1 cellular context compared by ENCODE assay signal in genomic region chr6:53794073-53794719, GRCh38.
TF ChIP-seq lines count a peak whose summit lies in the region.

No MANE protein-coding gene starts in this region.

TF ChIP-seq in HEK293, 187 proteins besides CTCF, POLR2A, EP300 and RAD21 (continued from another document):
- TF ChIP-seq PRDM10 (tag by site-specific recombination; IDR thresholded peaks at IDR 0.05) (peak; percentile 97), ZNF501 (tag by site-specific recombination; IDR thresholded peaks at IDR 0.05) (no peak; the same call in 1 of the 2 replicates), OSR2 (tag by site-specific recombination; IDR thresholded peaks at IDR 0.05) (0 out of 2 replicates have a peak, but pooled peaks have one; percentile 35), FEZF1 (tag by site-specific recombination; IDR thresholded peaks at IDR 0.05) (peak; percentile 87), ZNF654 (tag by site-specific recombination; IDR thresholded peaks at IDR 0.05; ENCODE audit: low read depth) (0 out of 2 replicates have a peak, but pooled peaks have one; percentile 9), ZNF266 (tag by site-specific recombination; IDR thresholded peaks at IDR 0.05; ENCODE audit: low read depth) (no peak), ZBTB11 (tag by site-specific recombination; conservative IDR thresholded peaks at IDR 0.05; ENCODE audit: low read depth) (peak; percentile 64; the same call in 1 of the 2 replicates), HOXC10 (CRISPR knock-in tag; IDR thresholded peaks at IDR 0.05) (no peak), ZNF341 (tag by site-specific recombination; IDR thresholded peaks at IDR 0.05; ENCODE audit: low read depth) (peak; percentile 84), ZSCAN5A (tag by site-specific recombination; IDR thresholded peaks at IDR 0.05) (0 out of 2 replicates have a peak, but pooled peaks have one; percentile 29), ZBTB1 (tag by site-specific recombination; IDR thresholded peaks at IDR 0.05) (no peak)
- TF ChIP-seq, protein P1, sequence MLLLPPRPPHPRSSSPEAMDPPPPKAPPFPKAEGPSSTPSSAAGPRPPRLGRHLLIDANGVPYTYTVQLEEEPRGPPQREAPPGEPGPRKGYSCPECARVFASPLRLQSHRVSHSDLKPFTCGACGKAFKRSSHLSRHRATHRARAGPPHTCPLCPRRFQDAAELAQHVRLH (tag by site-specific recombination; IDR thresholded peaks at IDR 0.05) = 0 out of 2 replicates have a peak, but pooled peaks have one; percentile 38
- TF ChIP-seq, protein P2, sequence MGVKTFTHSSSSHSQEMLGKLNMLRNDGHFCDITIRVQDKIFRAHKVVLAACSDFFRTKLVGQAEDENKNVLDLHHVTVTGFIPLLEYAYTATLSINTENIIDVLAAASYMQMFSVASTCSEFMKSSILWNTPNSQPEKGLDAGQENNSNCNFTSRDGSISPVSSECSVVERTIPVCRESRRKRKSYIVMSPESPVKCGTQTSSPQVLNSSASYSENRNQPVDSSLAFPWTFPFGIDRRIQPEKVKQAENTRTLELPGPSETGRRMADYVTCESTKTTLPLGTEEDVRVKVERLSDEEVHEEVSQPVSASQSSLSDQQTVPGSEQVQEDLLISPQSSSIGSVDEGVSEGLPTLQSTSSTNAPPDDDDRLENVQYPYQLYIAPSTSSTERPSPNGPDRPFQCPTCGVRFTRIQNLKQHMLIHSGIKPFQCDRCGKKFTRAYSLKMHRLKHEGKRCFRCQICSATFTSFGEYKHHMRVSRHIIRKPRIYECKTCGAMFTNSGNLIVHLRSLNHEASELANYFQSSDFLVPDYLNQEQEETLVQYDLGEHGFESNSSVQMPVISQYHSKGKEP (tag by site-specific recombination; IDR thresholded peaks at IDR 0.05) = peak; percentile 91
- TF ChIP-seq, protein P3, sequence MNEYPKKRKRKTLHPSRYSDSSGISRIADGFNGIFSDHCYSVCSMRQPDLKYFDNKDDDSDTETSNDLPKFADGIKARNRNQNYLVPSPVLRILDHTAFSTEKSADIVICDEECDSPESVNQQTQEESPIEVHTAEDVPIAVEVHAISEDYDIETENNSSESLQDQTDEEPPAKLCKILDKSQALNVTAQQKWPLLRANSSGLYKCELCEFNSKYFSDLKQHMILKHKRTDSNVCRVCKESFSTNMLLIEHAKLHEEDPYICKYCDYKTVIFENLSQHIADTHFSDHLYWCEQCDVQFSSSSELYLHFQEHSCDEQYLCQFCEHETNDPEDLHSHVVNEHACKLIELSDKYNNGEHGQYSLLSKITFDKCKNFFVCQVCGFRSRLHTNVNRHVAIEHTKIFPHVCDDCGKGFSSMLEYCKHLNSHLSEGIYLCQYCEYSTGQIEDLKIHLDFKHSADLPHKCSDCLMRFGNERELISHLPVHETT (tag by site-specific recombination; IDR thresholded peaks at IDR 0.05) = peak; percentile 64; the same call in 1 of the 2 replicates
- TF ChIP-seq, protein P4, sequence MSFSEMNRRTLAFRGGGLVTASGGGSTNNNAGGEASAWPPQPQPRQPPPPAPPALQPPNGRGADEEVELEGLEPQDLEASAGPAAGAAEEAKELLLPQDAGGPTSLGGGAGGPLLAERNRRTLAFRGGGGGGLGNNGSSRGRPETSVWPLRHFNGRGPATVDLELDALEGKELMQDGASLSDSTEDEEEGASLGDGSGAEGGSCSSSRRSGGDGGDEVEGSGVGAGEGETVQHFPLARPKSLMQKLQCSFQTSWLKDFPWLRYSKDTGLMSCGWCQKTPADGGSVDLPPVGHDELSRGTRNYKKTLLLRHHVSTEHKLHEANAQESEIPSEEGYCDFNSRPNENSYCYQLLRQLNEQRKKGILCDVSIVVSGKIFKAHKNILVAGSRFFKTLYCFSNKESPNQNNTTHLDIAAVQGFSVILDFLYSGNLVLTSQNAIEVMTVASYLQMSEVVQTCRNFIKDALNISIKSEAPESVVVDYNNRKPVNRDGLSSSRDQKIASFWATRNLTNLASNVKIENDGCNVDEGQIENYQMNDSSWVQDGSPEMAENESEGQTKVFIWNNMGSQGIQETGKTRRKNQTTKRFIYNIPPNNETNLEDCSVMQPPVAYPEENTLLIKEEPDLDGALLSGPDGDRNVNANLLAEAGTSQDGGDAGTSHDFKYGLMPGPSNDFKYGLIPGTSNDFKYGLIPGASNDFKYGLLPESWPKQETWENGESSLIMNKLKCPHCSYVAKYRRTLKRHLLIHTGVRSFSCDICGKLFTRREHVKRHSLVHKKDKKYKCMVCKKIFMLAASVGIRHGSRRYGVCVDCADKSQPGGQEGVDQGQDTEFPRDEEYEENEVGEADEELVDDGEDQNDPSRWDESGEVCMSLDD (tag by site-specific recombination; IDR thresholded peaks at IDR 0.05) = peak; percentile 55; the same call in 1 of the 2 replicates
- TF ChIP-seq, protein P5, sequence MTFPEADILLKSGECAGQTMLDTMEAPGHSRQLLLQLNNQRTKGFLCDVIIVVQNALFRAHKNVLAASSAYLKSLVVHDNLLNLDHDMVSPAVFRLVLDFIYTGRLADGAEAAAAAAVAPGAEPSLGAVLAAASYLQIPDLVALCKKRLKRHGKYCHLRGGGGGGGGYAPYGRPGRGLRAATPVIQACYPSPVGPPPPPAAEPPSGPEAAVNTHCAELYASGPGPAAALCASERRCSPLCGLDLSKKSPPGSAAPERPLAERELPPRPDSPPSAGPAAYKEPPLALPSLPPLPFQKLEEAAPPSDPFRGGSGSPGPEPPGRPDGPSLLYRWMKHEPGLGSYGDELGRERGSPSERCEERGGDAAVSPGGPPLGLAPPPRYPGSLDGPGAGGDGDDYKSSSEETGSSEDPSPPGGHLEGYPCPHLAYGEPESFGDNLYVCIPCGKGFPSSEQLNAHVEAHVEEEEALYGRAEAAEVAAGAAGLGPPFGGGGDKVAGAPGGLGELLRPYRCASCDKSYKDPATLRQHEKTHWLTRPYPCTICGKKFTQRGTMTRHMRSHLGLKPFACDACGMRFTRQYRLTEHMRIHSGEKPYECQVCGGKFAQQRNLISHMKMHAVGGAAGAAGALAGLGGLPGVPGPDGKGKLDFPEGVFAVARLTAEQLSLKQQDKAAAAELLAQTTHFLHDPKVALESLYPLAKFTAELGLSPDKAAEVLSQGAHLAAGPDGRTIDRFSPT (tag by site-specific recombination; IDR thresholded peaks at IDR 0.05) = 0 out of 2 replicates have a peak, but pooled peaks have one; percentile 16
TF ChIP-seq in HEK293: peak in this region for 24.
